ENCODE assay signal across 12 cellular contexts in genomic region chr7:2954433-2954853, GRCh38.
A peak's percentile ranks its signal among the peaks of the same experiment; 100 is the strongest.
DNase-seq lines count a peak whose midpoint lies in the region; ATAC-seq and TF ChIP-seq lines count a peak whose summit lies in the region.
"Had no signal": no experiment of that assay in that cellular context is flagged by ENCODE, and none has a peak within 500 bp of the region (broad histone marks: within the 10 kb centered on the region; RNA-seq: fewer than 3 reads in every experiment).

No MANE protein-coding gene starts in this region.

- H3K4me3 ChIP-seq in BLaER1 (no peak overlapping the region), mucosa of descending colon (no peak overlapping the region)
- H3K4me3 ChIP-seq: cardiac muscle cell had no signal

- peak; percentile 7 for DNase-seq in MV-4-11 (lab: John Stamatoyannopoulos, UW)
- peak; percentile 21 for DNase-seq in activated T-helper 1 cell treated with anti-CD3 and anti-CD28 coated beads, Interleukin-12 subunit alpha, Interleukin-12 subunit beta, Interleukin-2, Interleukin-4 antibody, amounts not matched to agents 30 ng/mL and 10 ng/mL and 1 ng/mL, durations not matched to agents 14 hours and 24 hours and 36 hours (ENCODE audit: low spot score)
- DNase-seq in mucosa of descending colon, result peak in 1 of 3 donors; percentile 43
- no peak for DNase-seq in T1000 (lab: John Stamatoyannopoulos, UW)
- DNase-seq in NCI-H2029 treated with DMSO at 0.1 percent for 48 hours (lab: John Stamatoyannopoulos, UW), result no peak
- DNase-seq: NCI-H2227 treated with DMSO at 0.1 percent for 48 hours had no signal

- intact Hi-C loops in activated T-helper 1 cell treated with anti-CD3 and anti-CD28 coated beads, Interleukin-12 subunit alpha, Interleukin-12 subunit beta, Interleukin-2, Interleukin-4 antibody, amounts not matched to agents 30 ng/mL and 10 ng/mL and 1 ng/mL, durations not matched to agents 14 hours and 24 hours and 36 hours (cut with micrococcal nuclease), result loop anchor here (1.0 to 10.0 kb wide), 2 partner anchors 51 to 200 kb away; no protein-coding TSS in a partner anchor
- intact Hi-C loops in mucosa of descending colon (cut with DNase I, micrococcal nuclease), result no loop called here

- H3K4me1 ChIP-seq in BLaER1 (peaks cover 58% of the 10 kb centered on the region), mucosa of descending colon (ENCODE audit: low read depth) (peaks cover 3% of the 10 kb centered on the region)

- peak overlapping the region; percentile 60 for H3K4me2 ChIP-seq in BLaER1

- peaks cover 22% of the 10 kb centered on the region; the same call in 1 of the 2 replicates for H3K9me3 ChIP-seq in BLaER1
- no peaks in the 10 kb centered on the region for H3K9me3 ChIP-seq in mucosa of descending colon

- H4K20me1 ChIP-seq in BLaER1, result no peaks in the 10 kb centered on the region

- no peak overlapping the region for H3K9ac ChIP-seq in BLaER1

- H3K36me3 ChIP-seq in BLaER1, result peaks cover 32% of the 10 kb centered on the region
- no peaks in the 10 kb centered on the region for H3K36me3 ChIP-seq in mucosa of descending colon (ENCODE audit: low read depth)
- H3K36me3 ChIP-seq: cardiac muscle cell had no signal

- H3K36me3 Mint-ChIP-seq in activated T-helper 1 cell treated with anti-CD3 and anti-CD28 coated beads, Interleukin-12 subunit alpha, Interleukin-12 subunit beta, Interleukin-2, Interleukin-4 antibody, amounts not matched to agents 30 ng/mL and 10 ng/mL and 1 ng/mL, durations not matched to agents 14 hours and 24 hours and 36 hours (ENCODE audit: low read depth), result peaks cover 71% of the 10 kb centered on the region

- H3K27ac ChIP-seq in BLaER1, result no peak overlapping the region; the same call in 1 of the 2 replicates
- H3K27ac ChIP-seq: C4-2B, cardiac muscle cell had no signal

- peak overlapping the region; percentile 47 for H3K4me3 Mint-ChIP-seq in activated T-helper 1 cell treated with anti-CD3 and anti-CD28 coated beads, Interleukin-12 subunit alpha, Interleukin-12 subunit beta, Interleukin-2, Interleukin-4 antibody, amounts not matched to agents 30 ng/mL and 10 ng/mL and 1 ng/mL, durations not matched to agents 14 hours and 24 hours and 36 hours

- peaks cover 84% of the 10 kb centered on the region for H3K4me1 Mint-ChIP-seq in activated T-helper 1 cell treated with anti-CD3 and anti-CD28 coated beads, Interleukin-12 subunit alpha, Interleukin-12 subunit beta, Interleukin-2, Interleukin-4 antibody, amounts not matched to agents 30 ng/mL and 10 ng/mL and 1 ng/mL, durations not matched to agents 14 hours and 24 hours and 36 hours (ENCODE audit: low read depth)

- peak overlapping the region; percentile 77 for H3K27ac Mint-ChIP-seq in activated T-helper 1 cell treated with anti-CD3 and anti-CD28 coated beads, Interleukin-12 subunit alpha, Interleukin-12 subunit beta, Interleukin-2, Interleukin-4 antibody, amounts not matched to agents 30 ng/mL and 10 ng/mL and 1 ng/mL, durations not matched to agents 14 hours and 24 hours and 36 hours

- no peaks in the 10 kb centered on the region for H3K27me3 Mint-ChIP-seq in activated T-helper 1 cell treated with anti-CD3 and anti-CD28 coated beads, Interleukin-12 subunit alpha, Interleukin-12 subunit beta, Interleukin-2, Interleukin-4 antibody, amounts not matched to agents 30 ng/mL and 10 ng/mL and 1 ng/mL, durations not matched to agents 14 hours and 24 hours and 36 hours (ENCODE audit: insufficient read depth)

- ATAC-seq in mucosa of descending colon (peak; percentile 70), GM18519 (IDR thresholded peaks at IDR 0.05; ENCODE audit: low FRiP score, unreplicated experiment) (no peak), HG03457 (IDR thresholded peaks at IDR 0.05; ENCODE audit: unreplicated experiment) (no peak)
- ATAC-seq: Right ventricle myocardium inferior had no signal

- no peaks in the 10 kb centered on the region for H3K27me3 ChIP-seq in BLaER1
- H3K27me3 ChIP-seq: cardiac muscle cell had no signal

- TF ChIP-seq CTCF in mucosa of descending colon (IDR thresholded peaks at IDR 0.05), result no peak

- H3K9me3 Mint-ChIP-seq in activated T-helper 1 cell treated with anti-CD3 and anti-CD28 coated beads, Interleukin-12 subunit alpha, Interleukin-12 subunit beta, Interleukin-2, Interleukin-4 antibody, amounts not matched to agents 30 ng/mL and 10 ng/mL and 1 ng/mL, durations not matched to agents 14 hours and 24 hours and 36 hours, result peaks cover 18% of the 10 kb centered on the region

Comparison
In these comparisons a context has a peak if more than half of its experiments do, and no peak if none do; other contexts are left out.
1. DNase-seq: peak in MV-4-11 (single experiment) and activated T-helper 1 cell treated with anti-CD3 and anti-CD28 coated beads, Interleukin-12 subunit alpha, Interleukin-12 subunit beta, Interleukin-2, Interleukin-4 antibody, amounts not matched to agents 30 ng/mL and 10 ng/mL and 1 ng/mL, durations not matched to agents 14 hours and 24 hours and 36 hours (single experiment); none in T1000 (single experiment) and NCI-H2029 treated with DMSO at 0.1 percent for 48 hours (single experiment).